Comparison of ENCODE assay signal across 11 cellular contexts in the genomic region with DNA sequence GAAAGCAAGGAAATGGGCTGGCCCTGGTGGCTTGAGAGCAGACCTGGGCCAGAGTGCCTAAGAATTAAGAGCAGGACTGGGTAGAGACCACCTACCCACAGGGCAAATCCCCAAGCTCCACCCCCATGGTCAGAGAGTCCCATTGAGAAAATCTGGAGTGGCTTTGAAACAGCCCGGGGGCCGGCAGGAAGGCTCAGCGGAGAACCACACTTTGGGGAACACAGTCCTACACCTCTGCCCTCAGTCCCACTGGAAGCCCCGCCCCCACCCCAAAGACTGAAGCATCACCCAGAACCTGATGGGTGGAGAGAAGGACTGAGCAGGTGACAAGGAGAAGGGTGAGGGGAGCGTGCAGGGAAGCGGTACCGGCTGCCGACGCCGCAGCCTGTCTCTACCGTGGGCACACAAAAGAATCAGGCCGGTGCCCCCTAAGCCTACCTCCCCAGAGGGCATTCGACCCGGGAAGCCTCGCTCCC. TPM values are rescaled to one million over a fixed set of nuclear protein-coding genes. Genes with fewer than 3 reads are reported as not detected.
A peak's percentile ranks its signal among the peaks of the same experiment; 100 is the strongest.
DNase-seq lines count a peak whose midpoint lies in the region; FAIRE-seq and TF ChIP-seq lines count a peak whose summit lies in the region.
"Had no signal": no experiment of that assay in that cellular context is flagged by ENCODE, and none has a peak within 500 bp of the region (broad histone marks: within the 10 kb centered on the region; RNA-seq: fewer than 3 reads in every experiment).

No MANE protein-coding gene starts in this region.

- H3K27me3 Mint-ChIP-seq in progenitor cell of endocrine pancreas: peaks cover 12% of the 10 kb centered on the region

- peak; percentile 38 for DNase-seq in D341Med (ENCODE audit: low spot score)
- DNase-seq in NCI-H2171 (lab: John Stamatoyannopoulos, UW): peak; percentile 24
- DNase-seq in progenitor cell of endocrine pancreas (ENCODE audit: low spot score, unreplicated experiment): no peak
- DNase-seq in activated CD4-positive, CD25-positive, alpha-beta regulatory T cell treated with anti-CD3 and anti-CD28 coated beads, Interleukin-2, amount 50 U/mL, for 72 hours: no peak
- no peak for DNase-seq in SHP77 treated with DMSO at 0.1 percent for 48 hours (lab: John Stamatoyannopoulos, UW)
- no peak for DNase-seq in GM12892 (ENCODE audit: insufficient read length)
- DNase-seq in RPMI8226: no peak
- DNase-seq: NCI-H2107 had no signal

- H3K27me3 ChIP-seq in endocrine pancreas (ENCODE audit: control insufficient read depth, insufficient read depth, low read length): no peaks in the 10 kb centered on the region

- H3K9me3 Mint-ChIP-seq in progenitor cell of endocrine pancreas (ENCODE audit: low read depth): no peaks in the 10 kb centered on the region

- H3K36me3 ChIP-seq in endocrine pancreas (ENCODE audit: control insufficient read depth, insufficient read depth, low read length): no peaks in the 10 kb centered on the region
- H3K36me3 ChIP-seq: right lobe of liver had no signal

- peaks cover 1% of the 10 kb centered on the region for H3K36me3 Mint-ChIP-seq in progenitor cell of endocrine pancreas (ENCODE audit: insufficient read depth)

- no peak for FAIRE-seq in GM12892 (lab: Jason Lieb, UNC)
- FAIRE-seq: bronchial epithelial cell had no signal

- no peak overlapping the region for H3K27ac Mint-ChIP-seq in progenitor cell of endocrine pancreas

- no peak overlapping the region for H3K4me3 ChIP-seq in endocrine pancreas (ENCODE audit: control insufficient read depth, insufficient read depth, low read length)
- H3K4me3 ChIP-seq: right lobe of liver had no signal

- no peaks in the 10 kb centered on the region for H3K4me1 ChIP-seq in endocrine pancreas (ENCODE audit: control insufficient read depth, insufficient read depth, low read length)

- TF ChIP-seq CTCF in progenitor cell of endocrine pancreas (IDR thresholded peaks at IDR 0.05; ENCODE audit: unreplicated experiment): no peak

- H3K4me1 Mint-ChIP-seq in progenitor cell of endocrine pancreas (ENCODE audit: low read depth): peaks cover 15% of the 10 kb centered on the region

- TF ChIP-seq POLR2A in GM12892 (IDR thresholded peaks at IDR 0.05; ENCODE audit: low read depth, low read length): no peak

- no peaks in the 10 kb centered on the region for H3K9me3 ChIP-seq in endocrine pancreas (ENCODE audit: control insufficient read depth, low read length)
- H3K9me3 ChIP-seq: right lobe of liver had no signal

- H3K9ac ChIP-seq in endocrine pancreas (ENCODE audit: control insufficient read depth, insufficient read depth, low read length): peak overlapping the region; percentile 39

- H3K4me3 Mint-ChIP-seq in progenitor cell of endocrine pancreas (ENCODE audit: low read depth): peak overlapping the region; percentile 41

RNA-seq across cellular contexts. Expression of a gene that starts 3.6 kb away (rescaled TPM):
- 51.1 and 52.9 TPM in 2 replicates for total RNA-seq in progenitor cell of endocrine pancreas
- 2.2 TPM for polyA plus RNA-seq in GM12892 (2012; ENCODE audit: missing spikeins)

RNA-seq across cellular contexts. Expression of a gene that starts 12.6 kb away (rescaled TPM):
- total RNA-seq in progenitor cell of endocrine pancreas: 41.4 and 42.2 TPM in 2 replicates
- 7.5 TPM for polyA plus RNA-seq in GM12892 (2012; ENCODE audit: missing spikeins)

RNA-seq across cellular contexts. Expression of a gene that starts 17.9 kb away (rescaled TPM):
- 48.7 and 55.1 TPM in 2 replicates for total RNA-seq in progenitor cell of endocrine pancreas
- 27.1 TPM for polyA plus RNA-seq in GM12892 (2012; ENCODE audit: missing spikeins)

RNA-seq across cellular contexts. Expression of a gene that starts 34.6 kb away (rescaled TPM):
- total RNA-seq in progenitor cell of endocrine pancreas: not detected in 2 replicates
- not detected for polyA plus RNA-seq in GM12892 (2012; ENCODE audit: missing spikeins)
- total RNA-seq: bronchial epithelial cell, right lobe of liver had no signal

RNA-seq across cellular contexts. Expression of a gene that starts 57.9 kb away (rescaled TPM):
- not detected in 2 replicates for total RNA-seq in progenitor cell of endocrine pancreas
- polyA plus RNA-seq in GM12892 (2012; ENCODE audit: missing spikeins): not detected
- total RNA-seq: bronchial epithelial cell, right lobe of liver had no signal

Comparison
In these comparisons a context has a peak if more than half of its experiments do, and no peak if none do; other contexts are left out.
1. DNase-seq: peak in D341Med (single experiment) and NCI-H2171 (single experiment); none in progenitor cell of endocrine pancreas (single experiment), activated CD4-positive, CD25-positive, alpha-beta regulatory T cell treated with anti-CD3 and anti-CD28 coated beads, Interleukin-2, amount 50 U/mL, for 72 hours (single experiment), SHP77 treated with DMSO at 0.1 percent for 48 hours (single experiment), GM12892 (single experiment) and RPMI8226 (single experiment).